In genomic region chr15:64112077-64112772, GRCh38 we compare ENCODE assay signal across 12 cellular contexts. TPM values are rescaled to one million over a fixed set of nuclear protein-coding genes. Genes with fewer than 3 reads are reported as not detected.
DNase-seq lines count a peak whose midpoint lies in the region; ATAC-seq and TF ChIP-seq lines count a peak whose summit lies in the region.
"Had no signal": no experiment of that assay in that cellular context is flagged by ENCODE, and none has a peak within 500 bp of the region (broad histone marks: within the 10 kb centered on the region; RNA-seq: fewer than 3 reads in every experiment).

No MANE protein-coding gene starts in this region.

- TF ChIP-seq CTCF in gastroesophageal sphincter (IDR thresholded peaks at IDR 0.05) (no peak), smooth muscle cell (IDR thresholded peaks at IDR 0.05; ENCODE audit: borderline replicate concordance, insufficient read depth, poor library complexity, severe bottlenecking) (no peak)

- H2AFZ ChIP-seq in smooth muscle cell (ENCODE audit: low read depth) = no peak overlapping the region

- peaks cover 77% of the 10 kb centered on the region for H4K20me1 ChIP-seq in smooth muscle cell (ENCODE audit: low read depth)

- TF ChIP-seq EP300 in gastroesophageal sphincter (IDR thresholded peaks at IDR 0.05) = no peak

- H3K27ac Mint-ChIP-seq in activated CD4-positive, alpha-beta T cell treated with anti-CD3 and anti-CD28 coated beads for 36 hours = peak overlapping the region; percentile 73
- H3K27ac Mint-ChIP-seq: activated naive CD4-positive, alpha-beta T cell treated with anti-CD3 and anti-CD28 coated beads, Interleukin-2, amount 10 ng/mL, durations not matched to agents 7 days and 5 days had no signal

- H3K36me3 ChIP-seq in gastroesophageal sphincter (peaks cover 0 to 49% of the 10 kb centered on the region in 2 donors), smooth muscle cell (ENCODE audit: low read depth) (peaks cover 3% of the 10 kb centered on the region)
- peaks cover 49% of the 10 kb centered on the region for H3K36me3 ChIP-seq in effector memory CD4-positive, alpha-beta T cell (ENCODE audit: control insufficient read depth, insufficient read depth, low read length)

- H3K4me1 ChIP-seq in gastroesophageal sphincter (peaks cover 0 to 37% (median 7%) of the 10 kb centered on the region in 3 donors), smooth muscle cell (ENCODE audit: low read depth) (no peaks in the 10 kb centered on the region)
- H3K4me1 ChIP-seq in effector memory CD4-positive, alpha-beta T cell (ENCODE audit: control insufficient read depth, insufficient read depth, low read length, poor library complexity, severe bottlenecking) = peaks cover 5% of the 10 kb centered on the region

- peaks cover 34% of the 10 kb centered on the region for H3K36me3 Mint-ChIP-seq in activated CD4-positive, alpha-beta T cell treated with anti-CD3 and anti-CD28 coated beads for 36 hours (ENCODE audit: low read depth)

- no peak overlapping the region for H3K4me3 Mint-ChIP-seq in activated CD4-positive, alpha-beta T cell treated with anti-CD3 and anti-CD28 coated beads for 36 hours
- H3K4me3 Mint-ChIP-seq: activated naive CD4-positive, alpha-beta T cell treated with anti-CD3 and anti-CD28 coated beads, Interleukin-2, amount 10 ng/mL, durations not matched to agents 7 days and 5 days had no signal

- no peaks in the 10 kb centered on the region for H3K9me3 Mint-ChIP-seq in activated CD4-positive, alpha-beta T cell treated with anti-CD3 and anti-CD28 coated beads for 36 hours (ENCODE audit: low read depth)
- H3K9me3 Mint-ChIP-seq: activated naive CD4-positive, alpha-beta T cell treated with anti-CD3 and anti-CD28 coated beads, Interleukin-2, amount 10 ng/mL, durations not matched to agents 7 days and 5 days had no signal

- H3K27me3 Mint-ChIP-seq in activated CD4-positive, alpha-beta T cell treated with anti-CD3 and anti-CD28 coated beads for 36 hours = no peaks in the 10 kb centered on the region
- H3K27me3 Mint-ChIP-seq: activated naive CD4-positive, alpha-beta T cell treated with anti-CD3 and anti-CD28 coated beads, Interleukin-2, amount 10 ng/mL, durations not matched to agents 7 days and 5 days had no signal

- H3K79me2 ChIP-seq in smooth muscle cell (ENCODE audit: low read depth) = peaks cover 40% of the 10 kb centered on the region

- CTCF ChIA-PET in activated CD4-positive, alpha-beta T cell treated with anti-CD3 and anti-CD28 coated beads for 36 hours (lab: Charles Lee) = interaction anchor here (0.8 to 1.1 kb wide), 2 partner anchors 10 to 14 kb away, joined by 3 to 4 read pairs; no protein-coding TSS in a partner anchor

- no peak overlapping the region for H3K27ac ChIP-seq in gastroesophageal sphincter
- H3K27ac ChIP-seq in smooth muscle cell (ENCODE audit: low read depth) = no peak overlapping the region
- no peak overlapping the region for H3K27ac ChIP-seq in effector memory CD4-positive, alpha-beta T cell (ENCODE audit: insufficient read depth, low read length, poor library complexity, severe bottlenecking)
- H3K27ac ChIP-seq: 22Rv1, VCaP had no signal

- H3K4me3 ChIP-seq in gastroesophageal sphincter (no peak overlapping the region), smooth muscle cell (no peak overlapping the region)
- H3K4me3 ChIP-seq in effector memory CD4-positive, alpha-beta T cell (ENCODE audit: insufficient read depth, low read depth, low read length, poor library complexity, severe bottlenecking) = no peak overlapping the region

- no peaks in the 10 kb centered on the region for H3F3A ChIP-seq in smooth muscle cell (ENCODE audit: low read depth)

- TF ChIP-seq POLR2A in gastroesophageal sphincter (IDR thresholded peaks at IDR 0.05) = no peak

- H3K4me1 Mint-ChIP-seq in activated CD4-positive, alpha-beta T cell treated with anti-CD3 and anti-CD28 coated beads for 36 hours = peaks cover 30% of the 10 kb centered on the region

- ATAC-seq in activated CD4-positive, alpha-beta T cell treated with anti-CD3 and anti-CD28 coated beads for 36 hours = no peak
- ATAC-seq in gastroesophageal sphincter (peak; percentile 22), HG03354 (IDR thresholded peaks at IDR 0.05; ENCODE audit: poor library complexity, severe bottlenecking, unreplicated experiment) (no peak)

- H3K4me2 ChIP-seq in smooth muscle cell = peak overlapping the region; percentile 2

- no peaks in the 10 kb centered on the region for H3K27me3 ChIP-seq in gastroesophageal sphincter
- no peaks in the 10 kb centered on the region for H3K27me3 ChIP-seq in smooth muscle cell (ENCODE audit: low read depth)
- H3K27me3 ChIP-seq in effector memory CD4-positive, alpha-beta T cell (replicated peaks; ENCODE audit: control insufficient read depth, insufficient read depth, low read length, poor library complexity, severe bottlenecking) = no peaks in the 10 kb centered on the region

- intact Hi-C loops in activated CD4-positive, alpha-beta T cell treated with anti-CD3 and anti-CD28 coated beads for 36 hours (cut with DNase I, micrococcal nuclease) = no loop called here

- DNase-seq in activated CD4-positive, alpha-beta T cell treated with anti-CD3 and anti-CD28 coated beads for 36 hours = no peak
- DNase-seq in activated CD4-positive, alpha-beta T cell treated with anti-CD3 and anti-CD28 coated beads, Interleukin-2, amount 50 U/mL, for 48 hours = no peak
- no peak for DNase-seq in smooth muscle cell (lab: John Stamatoyannopoulos, UW; ENCODE audit: unreplicated experiment)
- DNase-seq in effector memory CD4-positive, alpha-beta T cell = no peak
- DNase-seq: activated naive CD4-positive, alpha-beta T cell treated with anti-CD3 and anti-CD28 coated beads, Interleukin-2, amount 10 ng/mL, durations not matched to agents 7 days and 5 days; DMS79 treated with DMSO at 0.1 percent for 48 hours; KBM-7; NCI-H2227 treated with DMSO at 0.1 percent for 48 hours had no signal

- POLR2A ChIA-PET in activated CD4-positive, alpha-beta T cell treated with anti-CD3 and anti-CD28 coated beads for 36 hours (lab: Charles Lee) = interaction anchor here (0.6 to 0.8 kb wide), 2 partner anchors 18 to 396 kb away, joined by 3 to 5 read pairs; partner anchors contain the start of gene CIAO2A

- H3K9ac ChIP-seq in smooth muscle cell (ENCODE audit: low read depth) = no peak overlapping the region

- no peaks in the 10 kb centered on the region for H3K9me3 ChIP-seq in gastroesophageal sphincter
- H3K9me3 ChIP-seq in smooth muscle cell (replicated peaks; ENCODE audit: low read depth) = no peaks in the 10 kb centered on the region
- no peaks in the 10 kb centered on the region for H3K9me3 ChIP-seq in effector memory CD4-positive, alpha-beta T cell (ENCODE audit: control insufficient read depth, low read length)

- 62 to 63% methylated on average over 3 of the region's 3 CpGs for WGBS in gastroesophageal sphincter (ENCODE audit: low coverage in 1 of 2), 2 donors
- WGBS in smooth muscle cell (ENCODE audit: low lambda C conversion rate) = 90% methylated on average over 3 of the region's 3 CpGs

RNA-seq across cellular contexts. Expression of gene SNX1, which starts 16.4 kb away (rescaled TPM):
- total RNA-seq in activated CD4-positive, alpha-beta T cell treated with anti-CD3 and anti-CD28 coated beads for 36 hours = 100 to 1,000 TPM in 1 of 2 experiments, 10 to 100 TPM in 1; 92.2 to 108 TPM
- total RNA-seq in gastroesophageal sphincter (100 to 1,000 TPM in 1 of 4 donors, 10 to 100 TPM in 3; 67.9 to 103 (median 87.8) TPM), smooth muscle cell (33.8 and 36.0 TPM in 2 replicates)
- 41.2 and 47.8 TPM in 2 replicates for polyA plus RNA-seq in smooth muscle cell

RNA-seq across cellular contexts. Expression of gene CIAO2A, which starts 18.6 kb away (rescaled TPM):
- 100 to 1,000 TPM in 1 of 2 experiments, 10 to 100 TPM in 1; 95.5 to 111 TPM for total RNA-seq in activated CD4-positive, alpha-beta T cell treated with anti-CD3 and anti-CD28 coated beads for 36 hours
- total RNA-seq in gastroesophageal sphincter (10 to 100 TPM; 11.7 to 34.0 (median 27.8) TPM), smooth muscle cell (123 and 130 TPM in 2 replicates)
- 110 and 117 TPM in 2 replicates for polyA plus RNA-seq in smooth muscle cell

RNA-seq across cellular contexts. Expression of gene SNX22, which starts 39.3 kb away (rescaled TPM):
- under 1 TPM; 0.59 to 0.79 TPM for total RNA-seq in activated CD4-positive, alpha-beta T cell treated with anti-CD3 and anti-CD28 coated beads for 36 hours
- total RNA-seq in gastroesophageal sphincter = under 1 TPM in 2 of 4 donors, not detected in 2; 0.13 to 0.19 TPM
- total RNA-seq in smooth muscle cell = 0.67 TPM in 1 of 2 replicates, not detected in the other
- 1.8 and 1.9 TPM in 2 replicates for polyA plus RNA-seq in smooth muscle cell

RNA-seq across cellular contexts. Expression of gene PPIB, which starts 50.6 kb away (rescaled TPM):
- total RNA-seq in activated CD4-positive, alpha-beta T cell treated with anti-CD3 and anti-CD28 coated beads for 36 hours = 100 to 1,000 TPM; 221 to 233 TPM
- total RNA-seq in gastroesophageal sphincter (100 to 1,000 TPM; 151 to 257 (median 235) TPM), smooth muscle cell (880 and 890 TPM in 2 replicates)
- 1,549 and 1,897 TPM in 2 replicates for polyA plus RNA-seq in smooth muscle cell
